ENCODE assay signal across 38 cellular contexts in the genomic region with DNA sequence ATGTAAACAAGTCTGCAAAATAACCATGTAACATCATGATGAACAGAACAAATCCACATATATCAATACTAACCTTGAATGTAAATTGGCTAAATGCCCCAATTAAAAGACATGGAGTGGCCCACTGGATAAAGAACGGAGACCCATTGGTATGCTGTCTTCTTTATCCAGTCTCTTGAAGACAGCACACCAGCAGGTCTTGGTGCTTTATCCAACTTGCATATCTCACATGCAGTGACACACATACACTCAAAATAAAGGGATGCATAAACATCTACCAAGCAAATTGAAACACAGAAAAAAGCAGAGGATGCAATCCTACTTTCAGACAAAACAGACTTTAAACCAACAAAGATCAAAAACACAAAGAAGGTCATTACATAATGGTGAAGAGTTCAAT.
"Had no signal": no experiment of that assay in that cellular context is flagged by ENCODE, and none has a peak within 500 bp of the region (broad histone marks: within the 10 kb centered on the region; RNA-seq: fewer than 3 reads in every experiment).

No MANE protein-coding gene starts in this region.

- H3K36me3 Mint-ChIP-seq: activated naive CD4-positive, alpha-beta T cell treated with anti-CD3 and anti-CD28 coated beads, Interleukin-2, amount 10 ng/mL, durations not matched to agents 7 days and 5 days; brain had no signal

- H3K27ac ChIP-seq: adrenal gland, ascending aorta, body of pancreas, brain microvascular endothelial cell, breast epithelium, cardiac muscle cell had no signal

- H3K4me3 ChIP-seq: adrenal gland, ascending aorta, body of pancreas, breast epithelium, cardiac muscle cell had no signal

- H3K9me3 ChIP-seq: adrenal gland, ascending aorta, body of pancreas had no signal

- H3K4me1 ChIP-seq: adrenal gland, ascending aorta, body of pancreas, breast epithelium had no signal

- H3K4me3 Mint-ChIP-seq: activated naive CD4-positive, alpha-beta T cell treated with anti-CD3 and anti-CD28 coated beads for 36 hours; activated naive CD4-positive, alpha-beta T cell treated with anti-CD3 and anti-CD28 coated beads, Interleukin-2, amount 10 ng/mL, durations not matched to agents 7 days and 5 days; activated naive CD4-positive, alpha-beta T cell treated with anti-CD3 and anti-CD28 coated beads, Interleukin-2, amount 50 U/mL, for 24 hours; activated naive CD8-positive, alpha-beta T cell; activated naive CD8-positive, alpha-beta T cell treated with anti-CD3 and anti-CD28 coated beads for 36 hours; activated naive CD8-positive, alpha-beta T cell treated with anti-CD3 and anti-CD28 coated beads, Interleukin-2, amount 10 ng/mL, durations not matched to agents 7 days and 5 days; activated naive CD8-positive, alpha-beta T cell treated with anti-CD3 and anti-CD28 coated beads, Interleukin-2, amount 50 U/mL, for 24 hours; activated T-cell treated with anti-CD3 and anti-CD28 coated beads, Interleukin-2, amount 50 U/mL, for 4 hours; activated T-cell treated with anti-CD3 and anti-CD28 coated beads, Interleukin-2, amount 50 U/mL, for 72 hours; activated T-helper 1 cell treated with anti-CD3 and anti-CD28 coated beads, Interleukin-12 subunit alpha, Interleukin-12 subunit beta, Interleukin-2, Interleukin-4 antibody, amounts not matched to agents 30 ng/mL and 10 ng/mL and 1 ng/mL, durations not matched to agents 14 hours and 24 hours and 36 hours; activated T-helper 17 cell treated with anti-CD3 and anti-CD28 coated beads, Interleukin-2, amount 50 U/mL, for 72 hours; brain; central memory CD8-positive, alpha-beta T cell had no signal

- H3K27me3 Mint-ChIP-seq: activated naive CD4-positive, alpha-beta T cell treated with anti-CD3 and anti-CD28 coated beads, Interleukin-2, amount 10 ng/mL, durations not matched to agents 7 days and 5 days; activated naive CD8-positive, alpha-beta T cell; activated naive CD8-positive, alpha-beta T cell treated with anti-CD3 and anti-CD28 coated beads for 36 hours; activated naive CD8-positive, alpha-beta T cell treated with anti-CD3 and anti-CD28 coated beads, Interleukin-2, amount 50 U/mL, for 24 hours had no signal

- H3K27me3 ChIP-seq: adrenal gland, ascending aorta, body of pancreas, brain microvascular endothelial cell, breast epithelium, cardiac muscle cell had no signal

- H3K27ac Mint-ChIP-seq: activated naive CD4-positive, alpha-beta T cell treated with anti-CD3 and anti-CD28 coated beads for 36 hours; activated naive CD4-positive, alpha-beta T cell treated with anti-CD3 and anti-CD28 coated beads, Interleukin-2, amount 10 ng/mL, durations not matched to agents 7 days and 5 days; activated naive CD4-positive, alpha-beta T cell treated with anti-CD3 and anti-CD28 coated beads, Interleukin-2, amount 50 U/mL, for 24 hours; activated naive CD4-positive, alpha-beta T cell treated with anti-CD3 and anti-CD28 coated beads, Interleukin-2, amount 50 U/mL, for 72 hours; activated naive CD8-positive, alpha-beta T cell; activated naive CD8-positive, alpha-beta T cell treated with anti-CD3 and anti-CD28 coated beads for 36 hours; activated naive CD8-positive, alpha-beta T cell treated with anti-CD3 and anti-CD28 coated beads, Interleukin-2, amount 10 ng/mL, durations not matched to agents 7 days and 5 days; activated naive CD8-positive, alpha-beta T cell treated with anti-CD3 and anti-CD28 coated beads, Interleukin-2, amount 50 U/mL, for 24 hours; activated T-cell treated with anti-CD3 and anti-CD28 coated beads, Interleukin-2, amount 50 U/mL, for 72 hours; activated T-helper 1 cell treated with anti-CD3 and anti-CD28 coated beads, Interleukin-12 subunit alpha, Interleukin-12 subunit beta, Interleukin-2, Interleukin-4 antibody, amounts not matched to agents 30 ng/mL and 10 ng/mL and 1 ng/mL, durations not matched to agents 14 hours and 24 hours and 36 hours; activated T-helper 17 cell treated with anti-CD3 and anti-CD28 coated beads, Interleukin-2, amount 50 U/mL, for 72 hours; activated T-helper 2 cell treated with anti-CD3 and anti-CD28 coated beads, Interferon-gamma antibody, Interleukin-2, Interleukin-4, amounts not matched to agents 10 μg/mL and 5 μg/mL and 100 μg/mL, durations not matched to agents 14 hours and 24 hours and 36 hours; brain had no signal

- ATAC-seq: activated naive CD4-positive, alpha-beta T cell treated with anti-CD3 and anti-CD28 coated beads, Interleukin-2, amount 50 U/mL, for 72 hours; activated naive CD8-positive, alpha-beta T cell treated with anti-CD3 and anti-CD28 coated beads, Interleukin-2, amount 50 U/mL, for 24 hours; activated T-cell treated with anti-CD3 and anti-CD28 coated beads, Interleukin-2, amount 50 U/mL, for 4 hours; activated T-cell treated with anti-CD3 and anti-CD28 coated beads, Interleukin-2, amount 50 U/mL, for 72 hours; activated T-helper 17 cell treated with anti-CD3 and anti-CD28 coated beads, Interleukin-2, amount 50 U/mL, for 72 hours; body of pancreas had no signal

- H3K36me3 ChIP-seq: adrenal gland, ascending aorta, brain microvascular endothelial cell, breast epithelium, cardiac muscle cell had no signal

- DNase-seq: activated effector memory CD4-positive, alpha-beta T cell treated with anti-CD3 and anti-CD28 coated beads, Interleukin-2, amount 50 U/mL, for 16 hours; activated effector memory CD4-positive, alpha-beta T cell treated with Interleukin-2 at 50 U/mL for 16 hours; activated gamma-delta T cell; activated gamma-delta T cell treated with Interleukin-2 at 50 U/mL for 16 hours; activated naive CD4-positive, alpha-beta T cell; activated naive CD4-positive, alpha-beta T cell treated with anti-CD3 and anti-CD28 coated beads for 36 hours; activated naive CD4-positive, alpha-beta T cell treated with anti-CD3 and anti-CD28 coated beads, Interleukin-2, amount 10 ng/mL, durations not matched to agents 7 days and 5 days; activated naive CD4-positive, alpha-beta T cell treated with anti-CD3 and anti-CD28 coated beads, Interleukin-2, amount 50 U/mL, for 16 hours; activated naive CD4-positive, alpha-beta T cell treated with Interleukin-2 at 50 U/mL for 16 hours; activated naive CD8-positive, alpha-beta T cell treated with anti-CD3 and anti-CD28 coated beads for 36 hours; activated naive CD8-positive, alpha-beta T cell treated with anti-CD3 and anti-CD28 coated beads, Interleukin-2, amount 10 ng/mL, durations not matched to agents 7 days and 5 days; activated naive CD8-positive, alpha-beta T cell treated with anti-CD3 and anti-CD28 coated beads, Interleukin-2, amount 50 U/mL, for 24 hours; activated T-cell treated with anti-CD3 and anti-CD28 coated beads, Interleukin-2, amount 50 U/mL, for 4 hours; activated T-cell treated with anti-CD3 and anti-CD28 coated beads, Interleukin-2, amount 50 U/mL, for 48 hours; activated T-cell treated with anti-CD3 and anti-CD28 coated beads, Interleukin-2, amount 50 U/mL, for 72 hours; adrenal gland; amniotic stem cell; amygdala; anterior cingulate cortex; aorta; body of pancreas; brain microvascular endothelial cell; caudate nucleus; central memory CD4-positive, alpha-beta T cell; cerebellar nuclear complex had no signal

- FAIRE-seq: astrocyte, bronchial epithelial cell had no signal

- H3K4me1 Mint-ChIP-seq: activated naive CD4-positive, alpha-beta T cell treated with anti-CD3 and anti-CD28 coated beads, Interleukin-2, amount 10 ng/mL, durations not matched to agents 7 days and 5 days; activated naive CD4-positive, alpha-beta T cell treated with anti-CD3 and anti-CD28 coated beads, Interleukin-2, amount 50 U/mL, for 24 hours; activated naive CD8-positive, alpha-beta T cell treated with anti-CD3 and anti-CD28 coated beads for 36 hours; activated naive CD8-positive, alpha-beta T cell treated with anti-CD3 and anti-CD28 coated beads, Interleukin-2, amount 10 ng/mL, durations not matched to agents 7 days and 5 days; activated T-helper 17 cell treated with anti-CD3 and anti-CD28 coated beads, Interleukin-2, amount 50 U/mL, for 72 hours; brain; central memory CD8-positive, alpha-beta T cell had no signal
